10 cellular contexts compared by ENCODE assay signal in genomic region chr12:53454710-53455109, GRCh38. TPM values are rescaled to one million over a fixed set of nuclear protein-coding genes. Genes with fewer than 3 reads are reported as not detected.
DNase-seq lines count a peak whose midpoint lies in the region; ATAC-seq, FAIRE-seq and TF ChIP-seq lines count a peak whose summit lies in the region.
"Had no signal": no experiment of that assay in that cellular context is flagged by ENCODE, and none has a peak within 500 bp of the region (broad histone marks: within the 10 kb centered on the region; RNA-seq: fewer than 3 reads in every experiment).

No MANE protein-coding gene starts in this region.

- peaks cover 55% of the 10 kb centered on the region for H3K79me2 ChIP-seq in GM12878 (ENCODE audit: control insufficient read depth, insufficient read depth, low read length)

- no peak for TF ChIP-seq POLR2A in GM12878 (IDR thresholded peaks at IDR 0.05; ENCODE audit: low read depth, low read length)

- 95% methylated on average over 3 of the region's 3 CpGs for WGBS in GM12878 (ENCODE audit: insufficient coverage, insufficient replicate concordance, low lambda C conversion rate, missing lambda C conversion rate)

- SMC1A ChIA-PET in GM12878 (lab: Charles Lee; ENCODE audit: uncharacterized antibody, unreplicated experiment) = interaction anchor here (1.1 to 2.4 kb wide), 4 partner anchors 8 to 54 kb away, joined by 3 to 9 read pairs (median 5); no protein-coding TSS in a partner anchor

- no peaks in the 10 kb centered on the region for H3K27me3 Mint-ChIP-seq in Caco-2 (ENCODE audit: insufficient read depth, unreplicated experiment)
- H3K27me3 Mint-ChIP-seq in naive thymus-derived CD4-positive, alpha-beta T cell = no peaks in the 10 kb centered on the region
- peaks cover 0 to 3% (median 0%) of the 10 kb centered on the region in 3 donors for H3K27me3 Mint-ChIP-seq in CD14-positive monocyte (ENCODE audit: low read depth in 3 of 3)

- in situ Hi-C loops in GM12878 (cut with MboI) = no loop called here

- ATAC-seq in GM12878 = no peak
- ATAC-seq in naive thymus-derived CD4-positive, alpha-beta T cell = no peak
- ATAC-seq in HG03565 (IDR thresholded peaks at IDR 0.05; ENCODE audit: unreplicated experiment) = no peak
- no peak for ATAC-seq in HG03159 (IDR thresholded peaks at IDR 0.05; ENCODE audit: unreplicated experiment)
- ATAC-seq: body of pancreas had no signal

- RAD21 ChIA-PET in GM12878 (lab: Charles Lee; ENCODE audit: unreplicated experiment) = no interaction called here

- no peak for TF ChIP-seq EP300 in GM12878 (IDR thresholded peaks at IDR 0.05; ENCODE audit: borderline replicate concordance in 1 of 2, control insufficient read depth in 1 of 2, low read depth in 2 of 2, low read length in 2 of 2)

- H3K27ac ChIP-seq in KOPT-K1 (ENCODE audit: low read depth, low read length, poor library complexity, severe bottlenecking) (peak overlapping the region; percentile 1), GM12878 (ENCODE audit: control insufficient read depth, insufficient read depth) (no peak overlapping the region)
- peak overlapping the region; percentile 96 for H3K27ac ChIP-seq in naive thymus-derived CD4-positive, alpha-beta T cell (ENCODE audit: low read depth, low read length)
- H3K27ac ChIP-seq: body of pancreas had no signal

- DNase-seq in Caco-2 = no peak
- no peak for DNase-seq in GM12878 (ENCODE audit: low read depth, low spot score)
- DNase-seq in naive thymus-derived CD4-positive, alpha-beta T cell = no peak
- no peak for DNase-seq in activated gamma-delta T cell treated with Interleukin-2 at 50 U/mL for 16 hours
- no peak for DNase-seq in CD14-positive monocyte (ENCODE audit: low spot score)
- DNase-seq: body of pancreas had no signal

- no peaks in the 10 kb centered on the region for H3K9me3 ChIP-seq in Caco-2
- no peaks in the 10 kb centered on the region for H3K9me3 ChIP-seq in KOPT-K1 (ENCODE audit: insufficient read depth, low read length, poor library complexity, severe bottlenecking)
- no peaks in the 10 kb centered on the region for H3K9me3 ChIP-seq in GM12878 (replicated peaks; ENCODE audit: control insufficient read depth, insufficient read depth, low read length)
- H3K9me3 ChIP-seq in naive thymus-derived CD4-positive, alpha-beta T cell (ENCODE audit: control insufficient read depth in 2 of 3, low read length in 3 of 3) = no peaks in the 10 kb centered on the region
- H3K9me3 ChIP-seq: body of pancreas had no signal

- H3K4me3 Mint-ChIP-seq in Caco-2 (ENCODE audit: unreplicated experiment) = peak overlapping the region; percentile 79
- peak overlapping the region; percentile 42 to 99 (median 81) for H3K4me3 Mint-ChIP-seq in naive thymus-derived CD4-positive, alpha-beta T cell
- H3K4me3 Mint-ChIP-seq in CD14-positive monocyte = no peak overlapping the region

- no peak for TF ChIP-seq RAD21 in GM12878 (IDR thresholded peaks at IDR 0.05; ENCODE audit: insufficient read depth, low read depth, low read length)

- intact Hi-C loops in Caco-2 (cut with micrococcal nuclease; ENCODE audit: unreplicated experiment) = no loop called here
- intact Hi-C loops in GM12878 (cut with micrococcal nuclease; ENCODE audit: unreplicated experiment) = loop anchor here (5.0 kb wide), 1 partner anchor 48 kb away; the partner anchor contains the start of gene TARBP2
- intact Hi-C loops in naive thymus-derived CD4-positive, alpha-beta T cell (cut with micrococcal nuclease) = loop anchor here in 1 of 2 donors (5.0 kb wide), 4 partner anchors 247 to 447 kb away; partner anchors contain the start of genes CALCOCO1, CSAD, EIF4B and ITGB7
- intact Hi-C loops in CD14-positive monocyte (cut with micrococcal nuclease) = loop anchor here (5.0 kb wide), 4 partner anchors 48 to 223 kb away; partner anchors contain the start of genes ATP5MC2 (in 1 of the 2), MYG1 (in 1 of the 2), PFDN5 (in 1 of the 2) and TARBP2 (in 1 of the 2)

- H3K4me2 ChIP-seq in GM12878 (ENCODE audit: control insufficient read depth, insufficient read depth) = peak overlapping the region; percentile 83

- H4K20me1 ChIP-seq in GM12878 (ENCODE audit: control insufficient read depth, insufficient read depth) = peaks cover 13% of the 10 kb centered on the region

- H3K4me3 ChIP-seq in Caco-2 (ENCODE audit: low read depth, low read length) (no peak overlapping the region), GM12878 (peak overlapping the region; percentile 97; the same call in 1 of the 2 replicates)
- no peak overlapping the region for H3K4me3 ChIP-seq in naive thymus-derived CD4-positive, alpha-beta T cell (ENCODE audit: low read length)
- H3K4me3 ChIP-seq: body of pancreas had no signal

- CTCF ChIA-PET in Caco-2 (lab: Charles Lee) = no interaction called here
- CTCF ChIA-PET in GM12878 (lab: Yijun Ruan, JAX) = interaction anchor here (0.8 to 4.9 kb wide), 7 partner anchors 18 to 134 kb away, joined by 3 to 30 read pairs (median 4); partner anchors contain the start of gene TARBP2
- CTCF ChIA-PET in naive thymus-derived CD4-positive, alpha-beta T cell (lab: Charles Lee) = interaction anchor here (0.6 to 1.4 kb wide), 4 partner anchors 40 to 198 kb away, joined by 3 to 6 read pairs (median 3); no protein-coding TSS in a partner anchor

- no peak for FAIRE-seq in GM12878 (lab: Jason Lieb, UNC)

- H3K36me3 Mint-ChIP-seq in Caco-2 (ENCODE audit: insufficient read depth, unreplicated experiment) (peaks cover 84% of the 10 kb centered on the region), CD14-positive monocyte (peaks cover 49 to 56% of the 10 kb centered on the region in 2 donors)
- H3K36me3 Mint-ChIP-seq in naive thymus-derived CD4-positive, alpha-beta T cell = peaks cover 0 to 30% (median 25%) of the 10 kb centered on the region in 5 donors

- H3K9ac ChIP-seq in GM12878 (ENCODE audit: control insufficient read depth, insufficient read depth, low read length) = no peak overlapping the region

- H3K9me3 Mint-ChIP-seq in Caco-2 (ENCODE audit: unreplicated experiment) (no peaks in the 10 kb centered on the region), CD14-positive monocyte (no peaks in the 10 kb centered on the region)
- H3K9me3 Mint-ChIP-seq in naive thymus-derived CD4-positive, alpha-beta T cell = no peaks in the 10 kb centered on the region

- no TSS peak for BruUV-seq in Caco-2 (replicated peaks; lab: Mats Ljungman, UMichigan)
- no TSS peak for BruUV-seq in GM12878 (replicated peaks; lab: Mats Ljungman, UMichigan)

- H3K27me3 ChIP-seq in Caco-2 (replicated peaks; ENCODE audit: control insufficient read depth, insufficient read depth, low read length) (no peaks in the 10 kb centered on the region), GM12878 (replicated peaks in 1 of 2; ENCODE audit: control insufficient read depth in 2 of 2, insufficient read depth in 2 of 2, low read length in 1 of 2) (no peaks in the 10 kb centered on the region)
- no peaks in the 10 kb centered on the region for H3K27me3 ChIP-seq in naive thymus-derived CD4-positive, alpha-beta T cell (ENCODE audit: control insufficient read depth in 2 of 2, insufficient read depth in 2 of 2, low read length in 2 of 2)
- H3K27me3 ChIP-seq: body of pancreas had no signal

- peak overlapping the region; percentile 94 for H3K27ac Mint-ChIP-seq in Caco-2 (ENCODE audit: unreplicated experiment)
- H3K27ac Mint-ChIP-seq in naive thymus-derived CD4-positive, alpha-beta T cell = peak overlapping the region in 4 of 9 donors; percentile 51 to 76 (median 63)
- H3K27ac Mint-ChIP-seq in CD14-positive monocyte = peak overlapping the region in 2 of 7 donors; percentile 31 to 37

- H3K36me3 ChIP-seq in Caco-2 (ENCODE audit: control insufficient read depth, insufficient read depth, low read length) = peaks cover 11% of the 10 kb centered on the region
- H3K36me3 ChIP-seq in KOPT-K1 (ENCODE audit: insufficient read depth, low read length) = peaks cover 65% of the 10 kb centered on the region
- H3K36me3 ChIP-seq in GM12878 (ENCODE audit: control insufficient read depth in 2 of 2, insufficient read depth in 2 of 2, low read length in 1 of 2) = peaks cover 11 to 46% of the 10 kb centered on the region in 2 experiments
- peaks cover 33 to 61% (median 49%) of the 10 kb centered on the region in 3 experiments for H3K36me3 ChIP-seq in naive thymus-derived CD4-positive, alpha-beta T cell (ENCODE audit: control insufficient read depth in 2 of 3, insufficient read depth in 3 of 3, low read length in 3 of 3)

- peaks cover 26% of the 10 kb centered on the region for H3K4me1 Mint-ChIP-seq in Caco-2 (ENCODE audit: low read depth, unreplicated experiment)
- peaks cover 25 to 47% (median 42%) of the 10 kb centered on the region in 7 donors for H3K4me1 Mint-ChIP-seq in naive thymus-derived CD4-positive, alpha-beta T cell
- H3K4me1 Mint-ChIP-seq in CD14-positive monocyte = peaks cover 15% of the 10 kb centered on the region

- no peak overlapping the region for H2AFZ ChIP-seq in GM12878 (ENCODE audit: control insufficient read depth, low read depth, low read length)

- TF ChIP-seq CTCF in Caco-2 (IDR thresholded peaks at IDR 0.05; ENCODE audit: insufficient read depth in 1 of 2, low read depth in 1 of 2, low read length in 1 of 2, severe bottlenecking in 1 of 2, unreplicated experiment in 1 of 2) (no peak), GM12878 (IDR thresholded peaks at IDR 0.05 in 2 of 3, conservative IDR thresholded peaks at IDR 0.05 in 1 of 3; ENCODE audit: control insufficient read depth in 2 of 3, extremely low read depth in 1 of 3, insufficient read depth in 1 of 3, low read depth in 3 of 3, low read length in 3 of 3) (no peak), CD14-positive monocyte (IDR thresholded peaks at IDR 0.05) (no peak)

- POLR2A ChIA-PET in Caco-2 (lab: Charles Lee) = interaction anchor here (0.7 to 1.4 kb wide), 2 partner anchors 23 to 130 kb away, joined by 3 to 4 read pairs; no protein-coding TSS in a partner anchor
- POLR2A ChIA-PET in GM12878 (lab: Charles Lee) = interaction anchor here (0.6 to 2.5 kb wide), 8 partner anchors 11 to 130 kb away, joined by 3 to 7 read pairs (median 5); partner anchors contain the start of gene PRR13
- POLR2A ChIA-PET in naive thymus-derived CD4-positive, alpha-beta T cell (lab: Charles Lee) = interaction anchor here (1.0 to 3.3 kb wide), 11 partner anchors 9 to 220 kb away, joined by 3 to 15 read pairs (median 4); partner anchors contain the start of genes MAP3K12, PRR13 and TARBP2

- peaks cover 18% of the 10 kb centered on the region for H3K4me1 ChIP-seq in Caco-2
- peaks cover 5% of the 10 kb centered on the region for H3K4me1 ChIP-seq in GM12878 (ENCODE audit: control insufficient read depth, insufficient read depth, low read length)
- peaks cover 20 to 26% of the 10 kb centered on the region in 2 donors for H3K4me1 ChIP-seq in naive thymus-derived CD4-positive, alpha-beta T cell (ENCODE audit: control insufficient read depth in 2 of 2, insufficient read depth in 2 of 2, low read length in 2 of 2)

RNA-seq across cellular contexts. Expression of gene PCBP2, which starts 2.8 kb away (rescaled TPM):
- total RNA-seq in Caco-2 (2022) (1,036 and 1,143 TPM in 2 replicates), GM12878 (2014; rRNA removed) (155 and 164 TPM in 2 replicates), GM12878 (2014; rRNA removed; fragmentation: Illumina TruSeq; extraction: Trizol) (162 and 177 TPM in 2 replicates), GM12878 (2021) (803 and 817 TPM in 2 replicates)
- total RNA-seq in GM12878 (2013; cell fraction: nucleolus; rRNA removed) = 454 and 500 TPM in 2 replicates
- 722 TPM for polyA plus RNA-seq in GM12878 (2011; ENCODE audit: low read depth)
- polyA plus RNA-seq in GM12878 (2011; rRNA removed) (276 and 336 TPM in 2 replicates), GM12878 (2014; fragmentation: Illumina TruSeq; extraction: Trizol) (629 and 689 TPM in 2 replicates), GM12878 (2014; fragmentation: Nextera tagmentation; extraction: Ambion mirVana) (100 to 1,000 TPM; 318 to 348 TPM), GM12878 (2014; rRNA removed) (337 and 342 TPM in 2 replicates), GM12878 (2016; fragmentation: Nextera tagmentation; extraction: Ambion mirVana) (100 to 1,000 TPM; 109 to 127 TPM), CD14-positive monocyte (10 to 100 TPM; 79.6 to 81.9 TPM)
- polyA plus RNA-seq in GM12878 (2011; cell fraction: cytosol; rRNA removed) = 364 and 463 TPM in 2 replicates
- polyA plus RNA-seq in GM12878 (2011; cell fraction: nucleus; rRNA removed) = 570 and 649 TPM in 2 replicates
- 822 and 853 TPM in 2 replicates for polyA plus RNA-seq in GM12878 (2012)
- polyA minus RNA-seq in GM12878 (2011; rRNA and poly(A)+ RNA removed) = 693 and 777 TPM in 2 replicates
- polyA minus RNA-seq in GM12878 (2011; cell fraction: cytosol; rRNA and poly(A)+ RNA removed) = 382 and 437 TPM in 2 replicates
- 188 and 293 TPM in 2 replicates for polyA minus RNA-seq in GM12878 (2011; cell fraction: nucleus; rRNA and poly(A)+ RNA removed)
- 1,000 to 10,000 TPM in 2 of 5 experiments, 100 to 1,000 TPM in 3; 737 to 1,110 (median 928) TPM for total RNA-seq in naive thymus-derived CD4-positive, alpha-beta T cell
- 100 to 1,000 TPM; 148 to 158 TPM for polyA plus RNA-seq in naive thymus-derived CD4-positive, alpha-beta T cell

RNA-seq across cellular contexts. Expression of gene PRR13, which starts 13.2 kb away (rescaled TPM):
- total RNA-seq in Caco-2 (2022) = 395 and 400 TPM in 2 replicates
- total RNA-seq in GM12878 (2013; cell fraction: nucleolus; rRNA removed) = 82.6 and 90.1 TPM in 2 replicates
- 94.2 and 112 TPM in 2 replicates for total RNA-seq in GM12878 (2014; rRNA removed)
- 126 and 133 TPM in 2 replicates for total RNA-seq in GM12878 (2014; rRNA removed; fragmentation: Illumina TruSeq; extraction: Trizol)
- 214 and 224 TPM in 2 replicates for total RNA-seq in GM12878 (2021)
- polyA plus RNA-seq in GM12878 (2011; ENCODE audit: low read depth) = 232 TPM
- polyA plus RNA-seq in GM12878 (2011; rRNA removed) = 111 and 116 TPM in 2 replicates
- polyA plus RNA-seq in GM12878 (2011; cell fraction: cytosol; rRNA removed) = 130 and 141 TPM in 2 replicates
- 50.3 and 51.6 TPM in 2 replicates for polyA plus RNA-seq in GM12878 (2011; cell fraction: nucleus; rRNA removed)
- 263 and 277 TPM in 2 replicates for polyA plus RNA-seq in GM12878 (2012)
- polyA plus RNA-seq in GM12878 (2014; fragmentation: Illumina TruSeq; extraction: Trizol) = 271 and 372 TPM in 2 replicates
- 100 to 1,000 TPM; 339 to 381 TPM for polyA plus RNA-seq in GM12878 (2014; fragmentation: Nextera tagmentation; extraction: Ambion mirVana)
- polyA plus RNA-seq in GM12878 (2014; rRNA removed) = 195 TPM in 2 replicates
- polyA plus RNA-seq in GM12878 (2016; fragmentation: Nextera tagmentation; extraction: Ambion mirVana) = 100 to 1,000 TPM; 451 to 462 TPM
- 98.5 and 129 TPM in 2 replicates for polyA minus RNA-seq in GM12878 (2011; rRNA and poly(A)+ RNA removed)
- polyA minus RNA-seq in GM12878 (2011; cell fraction: cytosol; rRNA and poly(A)+ RNA removed) = 41.8 and 44.8 TPM in 2 replicates
- polyA minus RNA-seq in GM12878 (2011; cell fraction: nucleus; rRNA and poly(A)+ RNA removed) = 22.7 and 45.4 TPM in 2 replicates
- total RNA-seq in naive thymus-derived CD4-positive, alpha-beta T cell = 100 to 1,000 TPM; 147 to 215 (median 201) TPM
- 100 to 1,000 TPM; 493 to 529 TPM for polyA plus RNA-seq in naive thymus-derived CD4-positive, alpha-beta T cell
- polyA plus RNA-seq in CD14-positive monocyte = 100 to 1,000 TPM; 591 to 670 TPM

RNA-seq across cellular contexts. Expression of gene AMHR2, which starts 31.1 kb away (rescaled TPM):
- total RNA-seq in Caco-2 (2022) = 0.28 and 0.48 TPM in 2 replicates
- not detected in 2 replicates for total RNA-seq in GM12878 (2013; cell fraction: nucleolus; rRNA removed)
- not detected in 2 replicates for total RNA-seq in GM12878 (2014; rRNA removed)
- not detected in 2 replicates for total RNA-seq in GM12878 (2014; rRNA removed; fragmentation: Illumina TruSeq; extraction: Trizol)
- 0.13 TPM in 1 of 2 replicates, not detected in the other for total RNA-seq in GM12878 (2021)
- not detected for polyA plus RNA-seq in GM12878 (2011; ENCODE audit: low read depth)
- not detected in 2 replicates for polyA plus RNA-seq in GM12878 (2011; rRNA removed)
- not detected in 2 replicates for polyA plus RNA-seq in GM12878 (2011; cell fraction: cytosol; rRNA removed)
- not detected in 2 replicates for polyA plus RNA-seq in GM12878 (2011; cell fraction: nucleus; rRNA removed)
- not detected in 2 replicates for polyA plus RNA-seq in GM12878 (2012)
- polyA plus RNA-seq in GM12878 (2014; fragmentation: Illumina TruSeq; extraction: Trizol) = not detected in 2 replicates
- under 1 TPM in 1 of 2 experiments, not detected in 1; 0.06 TPM for polyA plus RNA-seq in GM12878 (2014; fragmentation: Nextera tagmentation; extraction: Ambion mirVana)
- not detected in 2 replicates for polyA plus RNA-seq in GM12878 (2014; rRNA removed)
- polyA plus RNA-seq in GM12878 (2016; fragmentation: Nextera tagmentation; extraction: Ambion mirVana) = not detected
- polyA minus RNA-seq in GM12878 (2011; rRNA and poly(A)+ RNA removed) = not detected in 2 replicates
- not detected in 2 replicates for polyA minus RNA-seq in GM12878 (2011; cell fraction: cytosol; rRNA and poly(A)+ RNA removed)
- polyA minus RNA-seq in GM12878 (2011; cell fraction: nucleus; rRNA and poly(A)+ RNA removed) = not detected in 2 replicates
- not detected for total RNA-seq in naive thymus-derived CD4-positive, alpha-beta T cell
- polyA plus RNA-seq in naive thymus-derived CD4-positive, alpha-beta T cell = not detected
- polyA plus RNA-seq in CD14-positive monocyte = not detected
- total RNA-seq: M059J had no signal

RNA-seq across cellular contexts. Expression of gene MAP3K12, which starts 44.5 kb away (rescaled TPM):
- total RNA-seq in Caco-2 (2022) (2.4 and 3.9 TPM in 2 replicates), GM12878 (2014; rRNA removed) (8.5 and 10.1 TPM in 2 replicates), GM12878 (2014; rRNA removed; fragmentation: Illumina TruSeq; extraction: Trizol) (4.8 and 5.2 TPM in 2 replicates), GM12878 (2021) (9.4 and 10.4 TPM in 2 replicates)
- 22.1 and 24.5 TPM in 2 replicates for total RNA-seq in GM12878 (2013; cell fraction: nucleolus; rRNA removed)
- polyA plus RNA-seq in GM12878 (2011; ENCODE audit: low read depth) = 9.5 TPM
- polyA plus RNA-seq in GM12878 (2011; rRNA removed) (8.7 and 14.9 TPM in 2 replicates), GM12878 (2014; fragmentation: Illumina TruSeq; extraction: Trizol) (6.1 and 9.4 TPM in 2 replicates), GM12878 (2014; fragmentation: Nextera tagmentation; extraction: Ambion mirVana) (1 to 10 TPM in 1 of 2 experiments, under 1 TPM in 1; 0.45 to 1.2 TPM), GM12878 (2014; rRNA removed) (13.6 and 14.1 TPM in 2 replicates), GM12878 (2016; fragmentation: Nextera tagmentation; extraction: Ambion mirVana) (1 to 10 TPM; 4.2 to 4.6 TPM), CD14-positive monocyte (1 to 10 TPM; 1.7 to 2.0 TPM)
- 14.6 and 17.1 TPM in 2 replicates for polyA plus RNA-seq in GM12878 (2011; cell fraction: cytosol; rRNA removed)
- polyA plus RNA-seq in GM12878 (2011; cell fraction: nucleus; rRNA removed) = 154 and 166 TPM in 2 replicates
- polyA plus RNA-seq in GM12878 (2012) = 10.0 TPM in 2 replicates
- 10.8 and 12.7 TPM in 2 replicates for polyA minus RNA-seq in GM12878 (2011; rRNA and poly(A)+ RNA removed)
- 4.1 and 4.7 TPM in 2 replicates for polyA minus RNA-seq in GM12878 (2011; cell fraction: cytosol; rRNA and poly(A)+ RNA removed)
- polyA minus RNA-seq in GM12878 (2011; cell fraction: nucleus; rRNA and poly(A)+ RNA removed) = 16.7 and 21.1 TPM in 2 replicates
- 10 to 100 TPM; 21.8 to 29.7 (median 23.0) TPM for total RNA-seq in naive thymus-derived CD4-positive, alpha-beta T cell
- 1 to 10 TPM; 4.9 to 6.6 TPM for polyA plus RNA-seq in naive thymus-derived CD4-positive, alpha-beta T cell

RNA-seq across cellular contexts. Expression of gene TARBP2, which starts 46.4 kb away (rescaled TPM):
- total RNA-seq in Caco-2 (2022) (43.9 and 50.7 TPM in 2 replicates), GM12878 (2014; rRNA removed) (46.1 and 47.1 TPM in 2 replicates), GM12878 (2014; rRNA removed; fragmentation: Illumina TruSeq; extraction: Trizol) (21.4 and 26.1 TPM in 2 replicates), GM12878 (2021) (42.4 and 43.2 TPM in 2 replicates)
- 36.0 and 51.7 TPM in 2 replicates for total RNA-seq in GM12878 (2013; cell fraction: nucleolus; rRNA removed)
- 11.6 TPM for polyA plus RNA-seq in GM12878 (2011; ENCODE audit: low read depth)
- polyA plus RNA-seq in GM12878 (2011; rRNA removed) (18.3 and 30.4 TPM in 2 replicates), GM12878 (2014; fragmentation: Illumina TruSeq; extraction: Trizol) (13.6 and 22.1 TPM in 2 replicates), GM12878 (2014; fragmentation: Nextera tagmentation; extraction: Ambion mirVana) (1 to 10 TPM; 5.5 to 9.4 TPM), GM12878 (2014; rRNA removed) (44.2 and 54.0 TPM in 2 replicates), GM12878 (2016; fragmentation: Nextera tagmentation; extraction: Ambion mirVana) (10 to 100 TPM; 58.7 to 60.1 TPM), CD14-positive monocyte (10 to 100 TPM; 16.6 to 24.4 TPM)
- 48.7 and 74.4 TPM in 2 replicates for polyA plus RNA-seq in GM12878 (2011; cell fraction: cytosol; rRNA removed)
- polyA plus RNA-seq in GM12878 (2011; cell fraction: nucleus; rRNA removed) = 192 and 199 TPM in 2 replicates
- 25.1 and 25.9 TPM in 2 replicates for polyA plus RNA-seq in GM12878 (2012)
- 17.8 and 36.9 TPM in 2 replicates for polyA minus RNA-seq in GM12878 (2011; rRNA and poly(A)+ RNA removed)
- polyA minus RNA-seq in GM12878 (2011; cell fraction: cytosol; rRNA and poly(A)+ RNA removed) = 8.8 and 11.2 TPM in 2 replicates
- polyA minus RNA-seq in GM12878 (2011; cell fraction: nucleus; rRNA and poly(A)+ RNA removed) = 35.8 and 54.1 TPM in 2 replicates
- 10 to 100 TPM; 25.1 to 45.2 (median 40.7) TPM for total RNA-seq in naive thymus-derived CD4-positive, alpha-beta T cell
- 10 to 100 TPM; 30.9 to 34.2 TPM for polyA plus RNA-seq in naive thymus-derived CD4-positive, alpha-beta T cell

Comparison
In these comparisons a context has a peak if more than half of its experiments do, and no peak if none do; other contexts are left out.
1. H3K4me3 Mint-ChIP-seq: peak in Caco-2 (single experiment) and naive thymus-derived CD4-positive, alpha-beta T cell (10 of 10); none in CD14-positive monocyte (0 of 2).